Comparison of ENCODE assay signal across 8 cellular contexts in the genomic region with DNA sequence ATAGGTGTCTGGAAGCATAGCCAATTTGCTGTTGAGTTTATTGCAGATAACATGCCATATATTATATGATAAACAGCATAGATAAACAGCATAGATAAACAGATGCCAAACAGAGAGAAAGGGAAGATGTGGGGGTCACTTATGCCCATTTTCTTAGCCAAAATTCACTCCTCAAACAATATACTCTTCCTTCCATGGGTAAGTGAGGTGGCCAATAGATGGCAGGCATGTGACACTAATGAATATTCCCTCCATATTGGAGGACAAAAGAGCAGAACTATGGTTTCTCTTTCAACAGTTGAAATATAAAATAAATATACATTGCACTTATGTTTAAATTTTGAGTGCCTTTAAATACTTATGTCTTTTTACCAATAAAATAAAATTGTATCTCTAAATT.
A peak's percentile ranks its signal among the peaks of the same experiment; 100 is the strongest.
DNase-seq lines count a peak whose midpoint lies in the region; ATAC-seq and TF ChIP-seq lines count a peak whose summit lies in the region.

No MANE protein-coding gene starts in this region.

- in situ Hi-C loops in GM13976 (cut with MboI; ENCODE audit: low sequenced_read_pairs, unreplicated experiment), result no loop called here
- in situ Hi-C loops in IMR-90 (cut with MboI; ENCODE audit: low sequenced_read_pairs), result no loop called here
- in situ Hi-C loops in astrocyte of the spinal cord (cut with HindIII; ENCODE audit: low sequenced_read_pairs), result no loop called here

- no peak overlapping the region for H3K4ac ChIP-seq in IMR-90 (ENCODE audit: low read depth, low read length)

- no peak overlapping the region for H2BK15ac ChIP-seq in IMR-90 (ENCODE audit: low read depth, low read length)

- peak; percentile 10; the same call in 1 of the 2 replicates for TF ChIP-seq RAD21 in IMR-90 (IDR thresholded peaks at IDR 0.05; ENCODE audit: low read length)
- TF ChIP-seq RAD21 in neural cell (conservative IDR thresholded peaks at IDR 0.05), result peak; percentile 65

- H3K36me3 ChIP-seq in IMR-90 (ENCODE audit: control insufficient read depth, insufficient read depth, low read length), result no peaks in the 10 kb centered on the region
- H3K36me3 ChIP-seq in neural cell (ENCODE audit: insufficient read depth, low read length), result no peaks in the 10 kb centered on the region

- H2AFZ ChIP-seq in IMR-90 (replicated peaks; ENCODE audit: low read length, poor library complexity) (no peak overlapping the region), neural cell (ENCODE audit: low read depth, low read length) (no peak overlapping the region)

- no peak overlapping the region for H4K8ac ChIP-seq in IMR-90 (ENCODE audit: low read depth in 2 of 2, low read length in 2 of 2)

- no peak overlapping the region for H2AK9ac ChIP-seq in IMR-90 (replicated peaks; ENCODE audit: low read depth, low read length, poor library complexity)

- intact Hi-C loops in IMR-90 (cut with micrococcal nuclease), result no loop called here

- H3K9ac ChIP-seq in IMR-90 (ENCODE audit: low read depth, low read length) (no peak overlapping the region), neural cell (ENCODE audit: low read length) (no peak overlapping the region)

- peak; percentile 21 for TF ChIP-seq CTCF in GM13976 (IDR thresholded peaks at IDR 0.05; ENCODE audit: borderline replicate concordance, control extremely low read depth, extremely low read depth, insufficient read depth, missing control alignments)
- TF ChIP-seq CTCF in IMR-90 (conservative IDR thresholded peaks at IDR 0.05; ENCODE audit: low read depth, low read length), result 0 out of 2 replicates have a peak, but pooled peaks have one; percentile 10
- TF ChIP-seq CTCF in astrocyte of the spinal cord (IDR thresholded peaks at IDR 0.05; ENCODE audit: low read depth, low read length), result peak; percentile 51
- peak; percentile 58 for TF ChIP-seq CTCF in neural cell (IDR thresholded peaks at IDR 0.05; ENCODE audit: poor library complexity, severe bottlenecking)

- no peak overlapping the region for H3K14ac ChIP-seq in IMR-90 (replicated peaks; ENCODE audit: low read depth, low read length)

- no peak for TF ChIP-seq POLR2A in IMR-90 (IDR thresholded peaks at IDR 0.05; ENCODE audit: low read depth, low read length)

- H3K79me2 ChIP-seq in neural cell (replicated peaks; ENCODE audit: insufficient read depth, low read length), result no peaks in the 10 kb centered on the region

- no peaks in the 10 kb centered on the region for H4K20me1 ChIP-seq in IMR-90 (ENCODE audit: insufficient read depth, low read length)
- no peaks in the 10 kb centered on the region for H4K20me1 ChIP-seq in neural cell (ENCODE audit: insufficient read depth)

- CTCF ChIA-PET in IMR-90 (lab: Yijun Ruan, JAX), result no interaction called here

- no peak overlapping the region for H2BK20ac ChIP-seq in IMR-90 (ENCODE audit: low read depth, low read length)

- POLR2A ChIA-PET in IMR-90 (lab: Charles Lee; ENCODE audit: unreplicated experiment), result no interaction called here

- TF ChIP-seq EP300 in neural cell (conservative IDR thresholded peaks at IDR 0.05; ENCODE audit: poor library complexity, severe bottlenecking), result no peak

- no peaks in the 10 kb centered on the region for H3F3A ChIP-seq in neural cell (ENCODE audit: insufficient read depth, low read length, poor library complexity, severe bottlenecking)

- H3K27me3 ChIP-seq in IMR-90 (ENCODE audit: control insufficient read depth, insufficient read depth, low read length) (no peaks in the 10 kb centered on the region), neural cell (ENCODE audit: insufficient read depth, low read depth, low read length) (no peaks in the 10 kb centered on the region)

- no peak overlapping the region for H3K56ac ChIP-seq in IMR-90 (ENCODE audit: extremely low read depth, insufficient read depth, low read length)

- no peak overlapping the region for H3K18ac ChIP-seq in IMR-90 (ENCODE audit: low read depth, low read length)

- H3K4me2 ChIP-seq in IMR-90 (ENCODE audit: low read depth, low read length) (no peak overlapping the region), neural cell (ENCODE audit: low read length) (no peak overlapping the region)

- H3K9me2 ChIP-seq in neural cell (ENCODE audit: insufficient read depth, low read length), result no peaks in the 10 kb centered on the region

- no peaks in the 10 kb centered on the region for H3K79me1 ChIP-seq in IMR-90 (ENCODE audit: low read depth in 1 of 2, low read length in 2 of 2)

- no peak overlapping the region for H4K91ac ChIP-seq in IMR-90 (ENCODE audit: insufficient read depth, low read depth, low read length)

- ATAC-seq in IMR-90 (ENCODE audit: low read depth) (no peak), HG03135 (IDR thresholded peaks at IDR 0.05; ENCODE audit: unreplicated experiment) (no peak)

- no peak overlapping the region for H2BK120ac ChIP-seq in IMR-90 (ENCODE audit: low read depth, low read length)

- no peaks in the 10 kb centered on the region for H3K4me1 ChIP-seq in IMR-90 (ENCODE audit: control insufficient read depth, insufficient read depth, low read length)

- H2AK5ac ChIP-seq in IMR-90 (ENCODE audit: low read depth, low read length), result no peak overlapping the region

- H3K4me3 ChIP-seq in IMR-90 (ENCODE audit: insufficient read depth, low read depth, low read length), result no peak overlapping the region
- no peak overlapping the region for H3K4me3 ChIP-seq in astrocyte of the spinal cord (ENCODE audit: low read depth, low read length)
- H3K4me3 ChIP-seq in neural cell (ENCODE audit: low read length), result no peak overlapping the region

- no peak overlapping the region for H2BK5ac ChIP-seq in IMR-90 (ENCODE audit: low read depth, low read length, poor library complexity, severe bottlenecking)

- peak; percentile 5 for DNase-seq in GM13976 (ENCODE audit: low spot score)
- DNase-seq in IMR-90, result no peak
- DNase-seq in astrocyte of the spinal cord (ENCODE audit: low read depth, low spot score), result peak; percentile 40
- no peak for DNase-seq in stimulated activated CD4-positive, alpha-beta T cell treated with anti-CD3 and anti-CD28 coated beads, Interleukin-2, amount 100 ng/mL, for 24 hours
- DNase-seq in NCI-H345 treated with DMSO at 0.1 percent for 48 hours (lab: John Stamatoyannopoulos, UW; ENCODE audit: unreplicated experiment), result no peak
- no peak for DNase-seq in cerebellar nuclear complex (lab: John Stamatoyannopoulos, UW)

- H3K9me1 ChIP-seq in IMR-90 (ENCODE audit: insufficient read depth, low read length), result no peaks in the 10 kb centered on the region

- peaks cover under 1% of the 10 kb centered on the region; the same call in 1 of the 2 replicates for H3K9me3 ChIP-seq in IMR-90 (ENCODE audit: control insufficient read depth, insufficient read depth, low read length)
- H3K9me3 ChIP-seq in neural cell (ENCODE audit: low read length), result no peaks in the 10 kb centered on the region

- H3K27ac ChIP-seq in IMR-90 (ENCODE audit: insufficient read depth, low read length) (no peak overlapping the region), neural cell (ENCODE audit: low read length) (no peak overlapping the region)

- no TSS peak for BruUV-seq in IMR-90 (replicated peaks; lab: Mats Ljungman, UMichigan)

- H4K5ac ChIP-seq in IMR-90 (ENCODE audit: low read depth, low read length), result no peak overlapping the region

- dilution Hi-C loops in IMR-90 (cut with HindIII; ENCODE audit: low sequenced_read_pairs, unreplicated experiment), result no loop called here

- H3K23ac ChIP-seq in IMR-90 (ENCODE audit: low read depth, low read length), result no peak overlapping the region

TF ChIP-seq in IMR-90, 13 proteins besides CTCF, POLR2A, EP300 and RAD21:
- TF ChIP-seq, protein P1, sequence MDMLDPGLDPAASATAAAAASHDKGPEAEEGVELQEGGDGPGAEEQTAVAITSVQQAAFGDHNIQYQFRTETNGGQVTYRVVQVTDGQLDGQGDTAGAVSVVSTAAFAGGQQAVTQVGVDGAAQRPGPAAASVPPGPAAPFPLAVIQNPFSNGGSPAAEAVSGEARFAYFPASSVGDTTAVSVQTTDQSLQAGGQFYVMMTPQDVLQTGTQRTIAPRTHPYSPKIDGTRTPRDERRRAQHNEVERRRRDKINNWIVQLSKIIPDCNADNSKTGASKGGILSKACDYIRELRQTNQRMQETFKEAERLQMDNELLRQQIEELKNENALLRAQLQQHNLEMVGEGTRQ (IDR thresholded peaks at IDR 0.05; ENCODE audit: low read depth, low read length), result no peak
- no peak for TF ChIP-seq NFE2L2 (IDR thresholded peaks at IDR 0.05; ENCODE audit: low read depth, low read length)
- TF ChIP-seq, protein P2, sequence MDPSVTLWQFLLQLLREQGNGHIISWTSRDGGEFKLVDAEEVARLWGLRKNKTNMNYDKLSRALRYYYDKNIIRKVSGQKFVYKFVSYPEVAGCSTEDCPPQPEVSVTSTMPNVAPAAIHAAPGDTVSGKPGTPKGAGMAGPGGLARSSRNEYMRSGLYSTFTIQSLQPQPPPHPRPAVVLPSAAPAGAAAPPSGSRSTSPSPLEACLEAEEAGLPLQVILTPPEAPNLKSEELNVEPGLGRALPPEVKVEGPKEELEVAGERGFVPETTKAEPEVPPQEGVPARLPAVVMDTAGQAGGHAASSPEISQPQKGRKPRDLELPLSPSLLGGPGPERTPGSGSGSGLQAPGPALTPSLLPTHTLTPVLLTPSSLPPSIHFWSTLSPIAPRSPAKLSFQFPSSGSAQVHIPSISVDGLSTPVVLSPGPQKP (IDR thresholded peaks at IDR 0.05; ENCODE audit: borderline replicate concordance, low read depth, low read length), result no peak

TF ChIP-seq in neural cell, 6 proteins besides CTCF, POLR2A, EP300 and RAD21 (continues in another document):
- no peak for TF ChIP-seq EZH2 (IDR thresholded peaks at IDR 0.05; ENCODE audit: borderline replicate concordance, insufficient read depth, low read length, poor library complexity, severe bottlenecking)
- no peak for TF ChIP-seq POLR2AphosphoS5 (IDR thresholded peaks at IDR 0.05)

Comparison
In these comparisons a context has a peak if more than half of its experiments do, and no peak if none do; other contexts are left out.
1. DNase-seq: peak in GM13976 (single experiment) and astrocyte of the spinal cord (single experiment); none in IMR-90 (single experiment), stimulated activated CD4-positive, alpha-beta T cell treated with anti-CD3 and anti-CD28 coated beads, Interleukin-2, amount 100 ng/mL, for 24 hours (0 of 2), NCI-H345 treated with DMSO at 0.1 percent for 48 hours (single experiment) and cerebellar nuclear complex (0 of 2).
2. Peak in every context shown above with its lines, with median percentiles within 50 percentile points of each other: CTCF ChIP-seq.